ENCODE assay signal across 19 cellular contexts in the genomic region with DNA sequence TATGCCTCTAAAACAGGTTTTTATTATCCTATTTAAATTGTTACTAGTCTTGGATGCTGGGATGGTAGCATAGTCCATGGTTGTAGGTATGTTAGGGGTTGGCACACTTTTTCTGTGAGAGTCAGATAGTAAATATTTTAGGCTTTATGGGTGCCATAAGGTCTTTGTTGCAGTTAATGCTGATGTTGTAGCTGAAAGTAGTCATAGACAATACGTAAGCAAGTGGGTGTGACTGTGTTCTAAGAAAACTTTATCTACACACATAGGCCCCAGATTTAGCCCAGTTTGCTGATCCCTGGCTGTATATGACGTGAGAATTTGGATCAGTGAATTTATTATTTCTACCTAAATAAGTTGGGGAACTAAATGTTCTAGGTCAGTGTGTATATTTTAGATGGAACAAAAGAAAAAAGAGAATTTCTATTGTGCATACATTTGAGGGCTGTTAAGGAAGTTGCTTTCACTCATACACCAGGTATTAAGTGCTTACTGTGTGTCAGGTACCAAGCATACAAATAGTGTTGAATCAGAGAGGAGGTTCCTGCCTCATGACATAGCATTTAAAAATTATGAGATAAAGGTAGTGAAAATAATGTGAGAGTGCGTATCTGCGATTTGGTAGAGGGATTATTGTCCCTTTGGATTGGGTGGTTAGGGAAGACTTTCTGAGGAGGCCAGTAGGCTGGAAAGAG. TPM values are rescaled to one million over a fixed set of nuclear protein-coding genes. Genes with fewer than 3 reads are reported as not detected.
DNase-seq lines count a peak whose midpoint lies in the region; ATAC-seq, FAIRE-seq and TF ChIP-seq lines count a peak whose summit lies in the region.
"Had no signal": no experiment of that assay in that cellular context is flagged by ENCODE, and none has a peak within 500 bp of the region (broad histone marks: within the 10 kb centered on the region; RNA-seq: fewer than 3 reads in every experiment).

No MANE protein-coding gene starts in this region.

- no peak for TF ChIP-seq RAD21 in A549 (conservative IDR thresholded peaks at IDR 0.05 in 1 of 2, IDR thresholded peaks at IDR 0.05 in 1 of 2)

- H3K4me1 ChIP-seq in A549: peaks cover 98% of the 10 kb centered on the region
- H3K4me1 ChIP-seq in mammary epithelial cell (ENCODE audit: insufficient read depth, low read length): peaks cover 13% of the 10 kb centered on the region
- peaks cover 4 to 94% of the 10 kb centered on the region in 2 donors for H3K4me1 ChIP-seq in left lung

- no peak overlapping the region for H3K9ac ChIP-seq in mammary epithelial cell (ENCODE audit: insufficient read depth, low read length)

- CTCF ChIA-PET in A549 (lab: Yijun Ruan, JAX) (interaction anchor here (1.2 kb wide), 2 partner anchors 9 to 10 kb away, joined by 3 to 5 read pairs; no protein-coding TSS in a partner anchor), mammary epithelial cell (lab: Charles Lee; ENCODE audit: low non-redundant PET) (no interaction called here)

- in situ Hi-C loops in mammary epithelial cell (cut with MboI; ENCODE audit: low sequenced_read_pairs in 2 of 2): no loop called here

- H3K9me3 ChIP-seq in A549: no peaks in the 10 kb centered on the region
- no peaks in the 10 kb centered on the region for H3K9me3 ChIP-seq in mammary epithelial cell (replicated peaks; ENCODE audit: insufficient read depth, low read length)
- H3K9me3 ChIP-seq in left lung: no peaks in the 10 kb centered on the region
- H3K9me3 ChIP-seq: thyroid gland had no signal

- BruUV-seq in mammary epithelial cell (replicated peaks; lab: Mats Ljungman, UMichigan): no TSS peak

- POLR2A ChIA-PET in A549 (lab: Yijun Ruan, JAX): no interaction called here

- peaks cover 2% of the 10 kb centered on the region for H4K20me1 ChIP-seq in mammary epithelial cell (ENCODE audit: insufficient read depth, low read length)

- DNase-seq in A549 (ENCODE audit: low read depth in 1 of 2, low spot score in 1 of 2) (no peak), GM12892 (ENCODE audit: insufficient read length) (no peak), mammary epithelial cell (no peak), left lung (no peak), germinal center (ENCODE audit: low spot score) (no peak), NCI-H82 (lab: John Stamatoyannopoulos, UW) (no peak)
- DNase-seq: activated CD4-positive, alpha-beta T cell treated with anti-CD3 and anti-CD28 coated beads for 1 hour; COR-L47; DND-41; midbrain; NCI-H1417; NCI-H524 treated with DMSO at 0.1 percent for 48 hours; stimulated activated CD4-positive, alpha-beta T cell treated with anti-CD3 and anti-CD28 coated beads, Interleukin-2, amount 100 ng/mL, for 24 hours; stimulated activated naive CD4-positive, alpha-beta T cell; T1000; thyroid gland had no signal

- no peak overlapping the region for H2AFZ ChIP-seq in mammary epithelial cell (ENCODE audit: low read depth, low read length)

- H3K27ac ChIP-seq in A549 (no peak overlapping the region; a peak in 1 of 6 replicates), mammary epithelial cell (ENCODE audit: insufficient read depth, low read depth, low read length) (peak overlapping the region; percentile 54), left lung (no peak overlapping the region)
- H3K27ac ChIP-seq: thyroid gland had no signal

- FAIRE-seq in A549 (lab: Jason Lieb, UNC) (no peak), GM12892 (lab: Jason Lieb, UNC) (peak; percentile 5)
- FAIRE-seq: bronchial epithelial cell had no signal

- H3K4me2 ChIP-seq in A549 (peak overlapping the region; percentile 70), mammary epithelial cell (ENCODE audit: insufficient read depth, low read depth, low read length) (no peak overlapping the region)

- intact Hi-C loops in mammary epithelial cell (cut with micrococcal nuclease) (no loop called here), left lung (cut with DNase I) (no loop called here)

- no peak for TF ChIP-seq POLR2A in A549 (IDR thresholded peaks at IDR 0.05; ENCODE audit: low read length)
- no peak for TF ChIP-seq POLR2A in GM12892 (IDR thresholded peaks at IDR 0.05; ENCODE audit: low read depth, low read length)

- TF ChIP-seq CTCF in A549 (IDR thresholded peaks at IDR 0.05): no peak
- TF ChIP-seq CTCF in mammary epithelial cell (conservative IDR thresholded peaks at IDR 0.05 in 1 of 2, IDR thresholded peaks at IDR 0.05 in 1 of 2; ENCODE audit: extremely low read depth in 1 of 2, insufficient read depth in 1 of 2, low read depth in 1 of 2, low read length in 2 of 2): no peak
- TF ChIP-seq CTCF in left lung (IDR thresholded peaks at IDR 0.05): no peak

- TF ChIP-seq EP300 in A549 (IDR thresholded peaks at IDR 0.05): no peak

- WGBS in A549 (ENCODE audit: missing lambda C conversion rate): 73% methylated on average over 4 of the region's 4 CpGs
- 95% methylated on average over 4 of the region's 4 CpGs for WGBS in mammary epithelial cell (ENCODE audit: low coverage, missing lambda C conversion rate)

- H3K4me3 ChIP-seq in A549 (no peak overlapping the region), mammary epithelial cell (replicated peaks in 1 of 3; ENCODE audit: insufficient read depth in 1 of 3, low read depth in 2 of 3, low read length in 3 of 3) (no peak overlapping the region), left lung (no peak overlapping the region)
- H3K4me3 ChIP-seq: thyroid gland had no signal

- ATAC-seq in A549: peak in 1 of 2 experiments; percentile 17; a peak in 2 of 6 replicates
- peak; percentile 42 for ATAC-seq in left lung
- ATAC-seq in HG03175 (IDR thresholded peaks at IDR 0.05; ENCODE audit: unreplicated experiment): no peak
- ATAC-seq in GM21576 (IDR thresholded peaks at IDR 0.05; ENCODE audit: unreplicated experiment): no peak

- no peaks in the 10 kb centered on the region for H3K27me3 ChIP-seq in mammary epithelial cell (ENCODE audit: insufficient read depth, low read length)
- no peaks in the 10 kb centered on the region for H3K27me3 ChIP-seq in left lung
- H3K27me3 ChIP-seq: thyroid gland had no signal

- H3K36me3 ChIP-seq in mammary epithelial cell (ENCODE audit: insufficient read depth, low read length) (no peaks in the 10 kb centered on the region), left lung (no peaks in the 10 kb centered on the region)
- H3K36me3 ChIP-seq: thyroid gland had no signal

- dilution Hi-C loops in mammary epithelial cell (cut with HindIII; ENCODE audit: low sequenced_read_pairs): no loop called here

- H3K79me2 ChIP-seq in mammary epithelial cell (ENCODE audit: insufficient read depth, low read length): peaks cover 99% of the 10 kb centered on the region

TF ChIP-seq in A549, 52 proteins besides CTCF, POLR2A, EP300 and RAD21 (continues in another document):
- TF ChIP-seq FOSB (CRISPR knock-in tag; IDR thresholded peaks at IDR 0.05) (no peak), EHMT2 (IDR thresholded peaks at IDR 0.05; ENCODE audit: low read depth) (no peak), KDM5A (IDR thresholded peaks at IDR 0.05) (no peak), TFCP2L1 (CRISPR knock-in tag; IDR thresholded peaks at IDR 0.05) (no peak), GATA3 (IDR thresholded peaks at IDR 0.05; ENCODE audit: borderline replicate concordance) (no peak), RCOR1 (IDR thresholded peaks at IDR 0.05; ENCODE audit: low read depth, low read length) (no peak), MYC (IDR thresholded peaks at IDR 0.05; ENCODE audit: borderline replicate concordance, low read length) (no peak), BHLHE40 (IDR thresholded peaks at IDR 0.05; ENCODE audit: low read depth, low read length) (no peak), RNF2 (IDR thresholded peaks at IDR 0.05; ENCODE audit: borderline replicate concordance, low read depth) (no peak), HEYL (CRISPR knock-in tag; IDR thresholded peaks at IDR 0.05) (no peak), RARB (CRISPR knock-in tag; IDR thresholded peaks at IDR 0.05) (no peak), KDM1A (IDR thresholded peaks at IDR 0.05; ENCODE audit: low read depth) (no peak)
- TF ChIP-seq, protein P1, sequence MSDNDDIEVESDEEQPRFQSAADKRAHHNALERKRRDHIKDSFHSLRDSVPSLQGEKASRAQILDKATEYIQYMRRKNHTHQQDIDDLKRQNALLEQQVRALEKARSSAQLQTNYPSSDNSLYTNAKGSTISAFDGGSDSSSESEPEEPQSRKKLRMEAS (IDR thresholded peaks at IDR 0.05): no peak
- TF ChIP-seq, protein P2, sequence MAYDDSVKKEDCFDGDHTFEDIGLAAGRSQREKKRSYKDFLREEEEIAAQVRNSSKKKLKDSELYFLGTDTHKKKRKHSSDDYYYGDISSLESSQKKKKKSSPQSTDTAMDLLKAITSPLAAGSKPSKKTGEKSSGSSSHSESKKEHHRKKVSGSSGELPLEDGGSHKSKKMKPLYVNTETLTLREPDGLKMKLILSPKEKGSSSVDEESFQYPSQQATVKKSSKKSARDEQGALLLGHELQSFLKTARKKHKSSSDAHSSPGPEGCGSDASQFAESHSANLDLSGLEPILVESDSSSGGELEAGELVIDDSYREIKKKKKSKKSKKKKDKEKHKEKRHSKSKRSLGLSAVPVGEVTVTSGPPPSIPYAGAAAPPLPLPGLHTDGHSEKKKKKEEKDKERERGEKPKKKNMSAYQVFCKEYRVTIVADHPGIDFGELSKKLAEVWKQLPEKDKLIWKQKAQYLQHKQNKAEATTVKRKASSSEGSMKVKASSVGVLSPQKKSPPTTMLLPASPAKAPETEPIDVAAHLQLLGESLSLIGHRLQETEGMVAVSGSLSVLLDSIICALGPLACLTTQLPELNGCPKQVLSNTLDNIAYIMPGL (CRISPR knock-in tag; IDR thresholded peaks at IDR 0.05; ENCODE audit: borderline replicate concordance): no peak
- TF ChIP-seq, protein P3, sequence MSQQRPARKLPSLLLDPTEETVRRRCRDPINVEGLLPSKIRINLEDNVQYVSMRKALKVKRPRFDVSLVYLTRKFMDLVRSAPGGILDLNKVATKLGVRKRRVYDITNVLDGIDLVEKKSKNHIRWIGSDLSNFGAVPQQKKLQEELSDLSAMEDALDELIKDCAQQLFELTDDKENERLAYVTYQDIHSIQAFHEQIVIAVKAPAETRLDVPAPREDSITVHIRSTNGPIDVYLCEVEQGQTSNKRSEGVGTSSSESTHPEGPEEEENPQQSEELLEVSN (IDR thresholded peaks at IDR 0.05; ENCODE audit: borderline replicate concordance, low read depth): no peak

RNA-seq across cellular contexts. Expression of a gene that starts 39.4 kb away (rescaled TPM):
- 384 and 415 TPM in 2 replicates for polyA plus RNA-seq in A549 (2011; rRNA removed)
- polyA plus RNA-seq in A549 (2012; cell fraction: cytosol; rRNA removed): 107 and 152 TPM in 2 replicates
- 116 and 183 TPM in 2 replicates for polyA plus RNA-seq in A549 (2012; cell fraction: nucleus; rRNA removed)
- polyA plus RNA-seq in A549 (2017; fragmentation: RNase III; extraction: RNeasy Plus Mini Kit Qiagen cat#74134 plus additional on column Dnase treatment): 96.9 to 104 TPM (median 100 TPM) in 3 replicates
- 677 and 730 TPM in 2 replicates for polyA minus RNA-seq in A549 (2011; rRNA and poly(A)+ RNA removed)
- 68.9 TPM for polyA plus RNA-seq in GM12892 (2012; ENCODE audit: missing spikeins)
- 100 to 1,000 TPM in 1 of 2 donors, 10 to 100 TPM in 1; 92.2 to 108 TPM for total RNA-seq in mammary epithelial cell
- polyA plus RNA-seq in mammary epithelial cell: 122 TPM
- 140 TPM for polyA minus RNA-seq in mammary epithelial cell
- total RNA-seq in left lung: 100 to 1,000 TPM in 1 of 2 donors, 10 to 100 TPM in 1; 69.8 to 118 TPM
